Comparison of ENCODE assay signal across 1 cellular context in genomic region chr9:69759478-69760277, GRCh38.
TF ChIP-seq lines count a peak whose summit lies in the region.

Gene PTAR1 (minus strand): TSS chr9:69760011. CDS start chr9:69759938, 73 bp downstream.

TF ChIP-seq in HepG2, 621 proteins besides CTCF, POLR2A, EP300 and RAD21 (continued from another document and continues in another):
- TF ChIP-seq HINFP (CRISPR knock-in tag; IDR thresholded peaks at IDR 0.05; ENCODE audit: low read depth) (0 out of 2 replicates have a peak, but pooled peaks have one; percentile 20), NAIF1 (CRISPR knock-in tag; IDR thresholded peaks at IDR 0.05; ENCODE audit: borderline replicate concordance) (no peak), ZBTB2 (CRISPR knock-in tag; IDR thresholded peaks at IDR 0.05; ENCODE audit: low read depth) (no peak), TMF1 (CRISPR knock-in tag; IDR thresholded peaks at IDR 0.05; ENCODE audit: low read depth) (no peak), ZNF10 (CRISPR knock-in tag; IDR thresholded peaks at IDR 0.05; ENCODE audit: borderline replicate concordance, low read depth) (no peak), SAFB2 (CRISPR knock-in tag; IDR thresholded peaks at IDR 0.05; ENCODE audit: borderline replicate concordance, low read depth) (no peak), ATM (IDR thresholded peaks at IDR 0.05; ENCODE audit: borderline replicate concordance) (no peak), ZNF740 (CRISPR knock-in tag; IDR thresholded peaks at IDR 0.05) (no peak), RXRB (CRISPR knock-in tag; IDR thresholded peaks at IDR 0.05; ENCODE audit: borderline replicate concordance) (no peak; the same call in 1 of the 2 replicates), RBM39 (IDR thresholded peaks at IDR 0.05; ENCODE audit: low read depth, low read length, poor library complexity, severe bottlenecking) (peak; percentile 78), ZNF510 (CRISPR knock-in tag; IDR thresholded peaks at IDR 0.05; ENCODE audit: low read depth) (no peak), XRCC5 (optimal IDR thresholded peaks at IDR 0.05; ENCODE audit: low read length) (peak; percentile 19), TBX2 (CRISPR knock-in tag; IDR thresholded peaks at IDR 0.05; ENCODE audit: borderline replicate concordance) (no peak; the same call in 1 of the 2 replicates), ZBTB37 (CRISPR knock-in tag; IDR thresholded peaks at IDR 0.05) (no peak), HMGA1 (CRISPR knock-in tag; conservative IDR thresholded peaks at IDR 0.05) (no peak), MLX (CRISPR knock-in tag; IDR thresholded peaks at IDR 0.05) (no peak), ZBED4 (CRISPR knock-in tag; IDR thresholded peaks at IDR 0.05; ENCODE audit: borderline replicate concordance) (peak; percentile 69; the same call in 1 of the 2 replicates), ZBTB25 (CRISPR knock-in tag; IDR thresholded peaks at IDR 0.05) (no peak), ZNF414 (CRISPR knock-in tag; IDR thresholded peaks at IDR 0.05) (no peak; the same call in 1 of the 2 replicates), ZNF460 (CRISPR knock-in tag; IDR thresholded peaks at IDR 0.05; ENCODE audit: borderline replicate concordance) (no peak), CEBPG (CRISPR knock-in tag; IDR thresholded peaks at IDR 0.05) (no peak), HOXA3 (CRISPR knock-in tag; IDR thresholded peaks at IDR 0.05) (peak; percentile 37; the same call in 1 of the 2 replicates), THAP9 (CRISPR knock-in tag; IDR thresholded peaks at IDR 0.05; ENCODE audit: borderline replicate concordance) (no peak), KLF15 (CRISPR knock-in tag; IDR thresholded peaks at IDR 0.05; ENCODE audit: borderline replicate concordance) (no peak), ZNF468 (CRISPR knock-in tag; IDR thresholded peaks at IDR 0.05) (no peak), PRMT3 (CRISPR knock-in tag; IDR thresholded peaks at IDR 0.05; ENCODE audit: borderline replicate concordance, low read depth) (0 out of 2 replicates have a peak, but pooled peaks have one; percentile 37), ELF3 (CRISPR knock-in tag; IDR thresholded peaks at IDR 0.05) (no peak), SNAPC2 (CRISPR knock-in tag; IDR thresholded peaks at IDR 0.05) (0 out of 2 replicates have a peak, but pooled peaks have one; percentile 23), ZNF713 (CRISPR knock-in tag; IDR thresholded peaks at IDR 0.05) (no peak), ZNF253 (CRISPR knock-in tag; IDR thresholded peaks at IDR 0.05; ENCODE audit: borderline replicate concordance) (no peak), MATR3 (CRISPR knock-in tag; IDR thresholded peaks at IDR 0.05) (no peak), IRF1 (CRISPR knock-in tag; IDR thresholded peaks at IDR 0.05; ENCODE audit: low read depth) (no peak), UBTF (CRISPR knock-in tag; IDR thresholded peaks at IDR 0.05) (peak; percentile 87), ZNF567 (CRISPR knock-in tag; IDR thresholded peaks at IDR 0.05; ENCODE audit: borderline replicate concordance) (no peak), ZNF580 (CRISPR knock-in tag; IDR thresholded peaks at IDR 0.05; ENCODE audit: borderline replicate concordance, low read depth) (0 out of 2 replicates have a peak, but pooled peaks have one; percentile 19), ZNF451 (CRISPR knock-in tag; IDR thresholded peaks at IDR 0.05) (0 out of 2 replicates have a peak, but pooled peaks have one; percentile 63), CBFB (CRISPR knock-in tag; IDR thresholded peaks at IDR 0.05) (no peak), HIVEP1 (CRISPR knock-in tag; IDR thresholded peaks at IDR 0.05) (no peak), TP53 (CRISPR knock-in tag; conservative IDR thresholded peaks at IDR 0.05) (no peak), ZNF280B (CRISPR knock-in tag; IDR thresholded peaks at IDR 0.05; ENCODE audit: borderline replicate concordance) (no peak), ZNF652 (CRISPR knock-in tag; IDR thresholded peaks at IDR 0.05; ENCODE audit: borderline replicate concordance, low read depth) (no peak)
